ENCODE assay signal across 9 cellular contexts in the genomic region with DNA sequence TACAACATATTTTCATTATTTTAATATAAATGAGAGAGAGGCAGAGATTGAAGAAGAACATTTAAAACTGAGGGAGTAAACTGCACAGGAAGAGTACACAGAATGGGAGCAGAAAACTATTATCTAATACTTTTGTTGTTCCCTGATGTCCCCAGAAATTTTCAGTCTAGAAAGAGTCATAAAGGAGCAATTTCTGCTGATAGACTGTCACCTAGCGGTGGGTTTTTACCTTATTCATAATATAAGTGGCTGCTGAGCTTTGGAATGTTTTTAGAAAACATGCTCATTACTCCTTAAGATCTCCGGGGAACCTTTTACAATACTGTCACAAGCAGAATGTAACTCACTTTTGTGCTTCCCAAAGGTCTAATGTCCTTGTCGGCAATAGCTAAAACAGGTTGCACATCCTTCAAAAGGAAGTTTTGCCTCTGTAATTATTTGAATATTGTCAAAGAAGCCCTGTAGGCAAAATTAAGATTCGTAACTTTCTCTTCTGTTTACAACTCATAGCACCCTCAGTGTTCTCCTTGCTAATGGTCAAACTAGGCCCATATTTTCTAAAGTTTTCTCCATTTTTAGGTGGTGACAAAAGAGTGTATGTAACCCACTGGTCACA. TPM values are rescaled to one million over a fixed set of nuclear protein-coding genes. Genes with fewer than 3 reads are reported as not detected.
DNase-seq lines count a peak whose midpoint lies in the region; ATAC-seq and TF ChIP-seq lines count a peak whose summit lies in the region.
"Had no signal": no experiment of that assay in that cellular context is flagged by ENCODE, and none has a peak within 500 bp of the region (broad histone marks: within the 10 kb centered on the region; RNA-seq: fewer than 3 reads in every experiment).

No MANE protein-coding gene starts in this region.

- H3K4me3 Mint-ChIP-seq in H9 = no peak overlapping the region
- H3K4me3 Mint-ChIP-seq in activated naive CD8-positive, alpha-beta T cell treated with anti-CD3 and anti-CD28 coated beads for 36 hours = no peak overlapping the region

- no peaks in the 10 kb centered on the region for H3K36me3 Mint-ChIP-seq in H9 (ENCODE audit: insufficient read depth in 1 of 3, low read depth in 3 of 3)
- H3K36me3 Mint-ChIP-seq in activated naive CD8-positive, alpha-beta T cell treated with anti-CD3 and anti-CD28 coated beads for 36 hours = no peaks in the 10 kb centered on the region

- no peak overlapping the region for H3K27ac Mint-ChIP-seq in H9
- H3K27ac Mint-ChIP-seq in activated naive CD8-positive, alpha-beta T cell treated with anti-CD3 and anti-CD28 coated beads for 36 hours = no peak overlapping the region

- TF ChIP-seq CTCF in H9 (conservative IDR thresholded peaks at IDR 0.05) = peak; percentile 78

- H2BK5ac ChIP-seq in H9 (ENCODE audit: insufficient read length, low read length) = no peak overlapping the region

- H2BK120ac ChIP-seq in H9 (ENCODE audit: low read depth, low read length, poor library complexity, severe bottlenecking) = no peak overlapping the region

- H3K9me3 ChIP-seq in H9 (ENCODE audit: control insufficient read depth, low read depth, low read length) = no peaks in the 10 kb centered on the region
- H3K9me3 ChIP-seq: SJCRH30 had no signal

- no peaks in the 10 kb centered on the region for H4K20me1 ChIP-seq in H9 (ENCODE audit: control insufficient read depth, insufficient read depth, insufficient read length)

- peaks cover 6% of the 10 kb centered on the region for H3K23me2 ChIP-seq in H9 (ENCODE audit: insufficient read length, low read depth, low read length, poor library complexity, severe bottlenecking)

- no peak for ATAC-seq in GM21447 (IDR thresholded peaks at IDR 0.05; ENCODE audit: unreplicated experiment)
- ATAC-seq in stimulated activated naive CD8-positive, alpha-beta T cell treated with anti-CD3 and anti-CD28 coated beads, Interleukin-15, Interleukin-2, amounts not matched to agents 100 U/mL and 50 U/mL, for 24 hours = no peak

- no peaks in the 10 kb centered on the region for H3K79me2 ChIP-seq in H9 (ENCODE audit: insufficient read depth, low read length)

- no peak overlapping the region for H3K18ac ChIP-seq in H9 (ENCODE audit: insufficient read length, low read depth, low read length)

- H4K8ac ChIP-seq in H9 (replicated peaks; ENCODE audit: insufficient read length, low read depth, low read length) = no peak overlapping the region

- DNase-seq in COLO829 (ENCODE audit: low spot score) = peak; percentile 61
- DNase-seq in H9 = no peak
- DNase-seq in NCI-H82 (lab: John Stamatoyannopoulos, UW) = peak; percentile 87
- peak; percentile 44 for DNase-seq in cerebellum (ENCODE audit: low spot score)
- peak; percentile 50 for DNase-seq in middle frontal gyrus (ENCODE audit: extremely low spot score, low spot score)
- DNase-seq in activated naive CD8-positive, alpha-beta T cell treated with anti-CD3 and anti-CD28 coated beads for 36 hours = no peak
- DNase-seq in stimulated activated naive CD8-positive, alpha-beta T cell treated with anti-CD3 and anti-CD28 coated beads, Interleukin-15, Interleukin-2, amounts not matched to agents 100 U/mL and 50 U/mL, for 24 hours = no peak

- no peak overlapping the region for H3K23ac ChIP-seq in H9 (ENCODE audit: insufficient read length, low read depth, low read length)

- no peak overlapping the region for H3K9ac ChIP-seq in H9 (ENCODE audit: extremely low read depth, insufficient read length, low read length)

- peaks cover 16 to 25% of the 10 kb centered on the region in 2 experiments for H3K4me1 Mint-ChIP-seq in H9
- H3K4me1 Mint-ChIP-seq in activated naive CD8-positive, alpha-beta T cell treated with anti-CD3 and anti-CD28 coated beads for 36 hours = peaks cover 22% of the 10 kb centered on the region

- H3K14ac ChIP-seq in H9 (ENCODE audit: insufficient read depth, low read length) = no peak overlapping the region

- H3K4ac ChIP-seq in H9 (ENCODE audit: low read depth, low read length) = no peak overlapping the region

- no peak overlapping the region for H4K91ac ChIP-seq in H9 (ENCODE audit: insufficient read length, low read depth, low read length)

- no peak overlapping the region for H4K5ac ChIP-seq in H9 (ENCODE audit: insufficient read length, low read depth, low read length)

- H3K27ac ChIP-seq in H9 (ENCODE audit: insufficient read length, low read depth, low read length) = no peak overlapping the region
- H3K27ac ChIP-seq: SJCRH30 had no signal

- H3K79me1 ChIP-seq in H9 (ENCODE audit: insufficient read depth, low read depth, low read length, poor library complexity, severe bottlenecking) = no peaks in the 10 kb centered on the region

- peaks cover 13% of the 10 kb centered on the region; the same call in 1 of the 2 replicates for H3K27me3 ChIP-seq in H9 (ENCODE audit: insufficient read depth, low read length)
- H3K27me3 ChIP-seq: SJCRH30 had no signal

- no CpG with 5 or more reads among the region's 4 CpGs for WGBS in H9 (ENCODE audit: extremely low coverage, insufficient read length, low lambda C conversion rate)

- H3K9me3 Mint-ChIP-seq in H9 = no peaks in the 10 kb centered on the region
- no peaks in the 10 kb centered on the region for H3K9me3 Mint-ChIP-seq in activated naive CD8-positive, alpha-beta T cell treated with anti-CD3 and anti-CD28 coated beads for 36 hours

- H3K27me3 Mint-ChIP-seq in H9 (ENCODE audit: low read depth) = peaks cover 31% of the 10 kb centered on the region
- H3K27me3 Mint-ChIP-seq in activated naive CD8-positive, alpha-beta T cell treated with anti-CD3 and anti-CD28 coated beads for 36 hours = peaks cover 14% of the 10 kb centered on the region

- H2AK5ac ChIP-seq in H9 (ENCODE audit: insufficient read length, low read length) = no peak overlapping the region

- H2BK15ac ChIP-seq in H9 (ENCODE audit: low read depth, low read length) = no peak overlapping the region

- no peak overlapping the region for H2BK20ac ChIP-seq in H9 (ENCODE audit: low read depth, low read length, poor library complexity, severe bottlenecking)

- H2AFZ ChIP-seq in H9 (ENCODE audit: low read length) = no peak overlapping the region

- no peak overlapping the region for H3T11ph ChIP-seq in H9 (ENCODE audit: low read length)

- no peak overlapping the region for H3K56ac ChIP-seq in H9 (ENCODE audit: insufficient read length, low read depth, low read length)

- peaks cover 3% of the 10 kb centered on the region; the same call in 1 of the 2 replicates for H3K4me1 ChIP-seq in H9 (ENCODE audit: insufficient read depth, low read length)

- no peak overlapping the region for H3K4me2 ChIP-seq in H9 (ENCODE audit: insufficient read depth, insufficient read length, low read length)

- H2BK12ac ChIP-seq in H9 (ENCODE audit: insufficient read length, low read depth, low read length) = no peak overlapping the region

RNA-seq across cellular contexts. Expression of gene NPL, which starts 4.9 kb away (rescaled TPM):
- total RNA-seq in H9 (2021) = 1.1 and 2.4 TPM in 2 replicates
- 5.1 TPM for total RNA-seq in cerebellum
- 1 to 10 TPM; 4.7 to 5.4 TPM for total RNA-seq in activated naive CD8-positive, alpha-beta T cell treated with anti-CD3 and anti-CD28 coated beads for 36 hours

RNA-seq across cellular contexts. Expression of gene DHX9, which starts 54.5 kb away (rescaled TPM):
- total RNA-seq in H9 (2021) (336 and 338 TPM in 2 replicates), cerebellum (211 TPM)
- 100 to 1,000 TPM; 310 to 318 TPM for total RNA-seq in activated naive CD8-positive, alpha-beta T cell treated with anti-CD3 and anti-CD28 coated beads for 36 hours

Comparison
In these comparisons a context has a peak if more than half of its experiments do, and no peak if none do; other contexts are left out.
1. DNase-seq: peak in COLO829 (single experiment), NCI-H82 (single experiment), cerebellum (single experiment) and middle frontal gyrus (single experiment); none in H9 (single experiment), activated naive CD8-positive, alpha-beta T cell treated with anti-CD3 and anti-CD28 coated beads for 36 hours (single experiment) and stimulated activated naive CD8-positive, alpha-beta T cell treated with anti-CD3 and anti-CD28 coated beads, Interleukin-15, Interleukin-2, amounts not matched to agents 100 U/mL and 50 U/mL, for 24 hours (single experiment).